35 cellular contexts compared by ENCODE assay signal in genomic region chr1:28415246-28415645, GRCh38. TPM values are rescaled to one million over a fixed set of nuclear protein-coding genes. Genes with fewer than 3 reads are reported as not detected.
DNase-seq lines count a peak whose midpoint lies in the region; ATAC-seq and TF ChIP-seq lines count a peak whose summit lies in the region.
"Had no signal": no experiment of that assay in that cellular context is flagged by ENCODE, and none has a peak within 500 bp of the region (broad histone marks: within the 10 kb centered on the region; RNA-seq: fewer than 3 reads in every experiment).

No MANE protein-coding gene starts in this region.

- H3K9ac ChIP-seq in BLaER1: no peak overlapping the region
- H3K9ac ChIP-seq in HUES64 (ENCODE audit: low read depth, low read length): no peak overlapping the region

- peaks cover 16% of the 10 kb centered on the region for H3K36me3 ChIP-seq in BLaER1
- peaks cover 8% of the 10 kb centered on the region; the same call in 1 of the 2 replicates for H3K36me3 ChIP-seq in HUES64 (ENCODE audit: insufficient read depth, low read length)
- H3K36me3 ChIP-seq in RWPE2 (ENCODE audit: low read depth): peaks cover 20% of the 10 kb centered on the region
- H3K36me3 ChIP-seq: Peyer's patch, thyroid gland, uterus had no signal

- no peaks in the 10 kb centered on the region for H3K36me3 Mint-ChIP-seq in HFFc6 (ENCODE audit: low read depth)
- H3K36me3 Mint-ChIP-seq: activated CD8-positive, alpha-beta memory T cell treated with anti-CD3 and anti-CD28 coated beads, Interleukin-2, amount 10 ng/mL, durations not matched to agents 7 days and 5 days had no signal

- H3K27ac ChIP-seq in BLaER1 (peak overlapping the region; percentile 69), HUES64 (ENCODE audit: low read depth, low read length) (peak overlapping the region; percentile 13), RWPE2 (ENCODE audit: poor library complexity, severe bottlenecking) (peak overlapping the region; percentile 84), foreskin keratinocyte (peak overlapping the region; percentile 91)
- H3K27ac ChIP-seq: ascending aorta, HL-60, Peyer's patch, psoas muscle, thyroid gland, uterus had no signal

- H3K27me3 Mint-ChIP-seq in HFFc6 (ENCODE audit: insufficient read depth): no peaks in the 10 kb centered on the region
- H3K27me3 Mint-ChIP-seq: activated B cell treated with CpG ODN at 0.5 μM for 24 hours; activated CD8-positive, alpha-beta memory T cell treated with anti-CD3 and anti-CD28 coated beads, Interleukin-2, amount 10 ng/mL, durations not matched to agents 7 days and 5 days; CD4-positive, alpha-beta T cell; stimulated activated naive CD8-positive, alpha-beta T cell treated with anti-CD3 and anti-CD28 coated beads, Interleukin-15, amount 100 ng/mL, for 72 hours had no signal

- H3K4me3 Mint-ChIP-seq in HFFc6: no peak overlapping the region
- H3K4me3 Mint-ChIP-seq: activated B cell treated with CpG ODN at 0.5 μM for 24 hours; activated CD8-positive, alpha-beta memory T cell treated with anti-CD3 and anti-CD28 coated beads, Interleukin-2, amount 10 ng/mL, durations not matched to agents 7 days and 5 days; CD4-positive, alpha-beta T cell; stimulated activated naive CD8-positive, alpha-beta T cell treated with anti-CD3 and anti-CD28 coated beads, Interleukin-15, amount 100 ng/mL, for 72 hours; T-helper 2 cell treated with Interferon-gamma antibody and Interleukin-4, amounts not matched to agents 5 μg/mL and 100 μg/mL, for 36 hours had no signal

- no peaks in the 10 kb centered on the region for H3K27me3 ChIP-seq in BLaER1
- no peaks in the 10 kb centered on the region for H3K27me3 ChIP-seq in HUES64 (ENCODE audit: insufficient read depth, low read length)
- no peaks in the 10 kb centered on the region for H3K27me3 ChIP-seq in RWPE2 (ENCODE audit: insufficient read depth, poor library complexity, severe bottlenecking)
- no peaks in the 10 kb centered on the region for H3K27me3 ChIP-seq in foreskin keratinocyte
- H3K27me3 ChIP-seq: ascending aorta, Peyer's patch, thyroid gland, uterus had no signal

- H3K27ac Mint-ChIP-seq in HFFc6: no peak overlapping the region
- H3K27ac Mint-ChIP-seq: activated B cell treated with CpG ODN at 0.5 μM for 24 hours; activated CD8-positive, alpha-beta memory T cell treated with anti-CD3 and anti-CD28 coated beads, Interleukin-2, amount 10 ng/mL, durations not matched to agents 7 days and 5 days; CD4-positive, alpha-beta T cell; stimulated activated naive CD8-positive, alpha-beta T cell treated with anti-CD3 and anti-CD28 coated beads, Interleukin-15, amount 100 ng/mL, for 72 hours; T-helper 2 cell treated with Interferon-gamma antibody and Interleukin-4, amounts not matched to agents 5 μg/mL and 100 μg/mL, for 36 hours had no signal

- WGBS in HUES64: 59% methylated on average over 2 of the region's 2 CpGs

- ATAC-seq in RWPE2 (ENCODE audit: low read depth) (no peak), foreskin keratinocyte (no peak), HG02678 (IDR thresholded peaks at IDR 0.05; ENCODE audit: unreplicated experiment) (no peak)
- ATAC-seq: activated CD8-positive, alpha-beta memory T cell treated with anti-CD3 and anti-CD28 coated beads, Interleukin-2, amount 10 ng/mL, durations not matched to agents 7 days and 5 days; psoas muscle; sciatic nerve; stimulated activated naive CD8-positive, alpha-beta T cell treated with anti-CD3 and anti-CD28 coated beads, Interleukin-15, amount 100 ng/mL, for 72 hours had no signal

- H3K4me1 ChIP-seq in BLaER1: peaks cover 59% of the 10 kb centered on the region
- peaks cover 28% of the 10 kb centered on the region; the same call in 1 of the 2 replicates for H3K4me1 ChIP-seq in HUES64 (ENCODE audit: insufficient read depth, low read length)
- peaks cover 21% of the 10 kb centered on the region for H3K4me1 ChIP-seq in RWPE2 (ENCODE audit: insufficient read depth, poor library complexity, severe bottlenecking)
- H3K4me1 ChIP-seq in foreskin keratinocyte: peaks cover 12% of the 10 kb centered on the region
- H3K4me1 ChIP-seq: ascending aorta, thyroid gland had no signal

- H3K9me3 Mint-ChIP-seq in HFFc6: no peaks in the 10 kb centered on the region
- H3K9me3 Mint-ChIP-seq: activated B cell treated with CpG ODN at 0.5 μM for 24 hours; CD4-positive, alpha-beta T cell; stimulated activated naive CD8-positive, alpha-beta T cell treated with anti-CD3 and anti-CD28 coated beads, Interleukin-15, amount 100 ng/mL, for 72 hours; T-helper 2 cell treated with Interferon-gamma antibody and Interleukin-4, amounts not matched to agents 5 μg/mL and 100 μg/mL, for 36 hours had no signal

- H3K4me3 ChIP-seq in BLaER1 (no peak overlapping the region), HUES64 (ENCODE audit: low read length) (no peak overlapping the region), RWPE2 (ENCODE audit: severe bottlenecking) (no peak overlapping the region)
- H3K4me3 ChIP-seq: ascending aorta, Peyer's patch, psoas muscle, thyroid gland, uterus had no signal

- H3K4me1 Mint-ChIP-seq in HFFc6 (ENCODE audit: low read depth): peaks cover 22% of the 10 kb centered on the region

- DNase-seq in RWPE2 (ENCODE audit: low spot score) (no peak), foreskin keratinocyte (no peak), activated T-cell treated with anti-CD3 and anti-CD28 coated beads for 4 hours (no peak), HFFc6 (no peak), kidney tubule cell (ENCODE audit: low spot score) (no peak)
- DNase-seq: activated B cell treated with CpG ODN at 0.5 μM for 24 hours; activated CD8-positive, alpha-beta memory T cell treated with anti-CD3 and anti-CD28 coated beads, Interleukin-2, amount 10 ng/mL, durations not matched to agents 7 days and 5 days; activated gamma-delta T cell treated with Interleukin-2 at 50 U/mL for 16 hours; activated T-cell treated with anti-CD3 and anti-CD28 coated beads, Interleukin-2, amount 50 U/mL, for 48 hours; CD4-positive, alpha-beta T cell; cortex of kidney; DMS79 treated with DMSO at 0.1 percent for 48 hours; effector memory CD4-positive, alpha-beta T cell; erythroblast; GF-D8; glutamatergic neuron; GOT3; kidney; NCI-H2029; NCI-H2227 treated with DMSO at 0.1 percent for 48 hours; NCI-H526 treated with DMSO at 0.1 percent for 48 hours; Peyer's patch; psoas muscle; SIG-M5; stimulated activated CD8-positive, alpha-beta memory T cell treated with anti-CD3 and anti-CD28 coated beads, Interleukin-4, amount 100 ng/mL, for 48 hours; stimulated activated naive CD8-positive, alpha-beta T cell treated with anti-CD3 and anti-CD28 coated beads, Interleukin-15, amount 100 ng/mL, for 72 hours; thyroid gland; uterus had no signal

- H3K9me3 ChIP-seq in BLaER1 (no peaks in the 10 kb centered on the region), HUES64 (ENCODE audit: insufficient read depth, low read depth, low read length) (no peaks in the 10 kb centered on the region), RWPE2 (ENCODE audit: severe bottlenecking) (no peaks in the 10 kb centered on the region)
- H3K9me3 ChIP-seq: ascending aorta, Peyer's patch, psoas muscle, thyroid gland, uterus had no signal

- no peaks in the 10 kb centered on the region for H4K20me1 ChIP-seq in BLaER1

- peak overlapping the region; percentile 74 for H3K4me2 ChIP-seq in BLaER1

- no peak for TF ChIP-seq CTCF in RWPE2 (IDR thresholded peaks at IDR 0.05; ENCODE audit: poor library complexity, severe bottlenecking)
- TF ChIP-seq CTCF in foreskin keratinocyte (conservative IDR thresholded peaks at IDR 0.05): no peak
- TF ChIP-seq CTCF in HFFc6 (IDR thresholded peaks at IDR 0.05): no peak

RNA-seq across cellular contexts. Expression of gene PHACTR4, which starts 45.7 kb away (rescaled TPM):
- polyA plus RNA-seq in HUES64 (2013, experiment 1 of 2): 33.2 TPM
- 36.9 TPM for polyA plus RNA-seq in HUES64 (2013, experiment 2 of 2)
- total RNA-seq in foreskin keratinocyte: 24.2 and 24.3 TPM in 2 replicates
- polyA plus RNA-seq in foreskin keratinocyte: 12.1 and 13.1 TPM in 2 replicates
- total RNA-seq in HFFc6 (2021; fragmentation: NEBNext Ultra II Directional; extraction: Animal tissue kit (Norgen Biotek cat#: 25700)): 10 to 100 TPM; 19.9 to 24.4 (median 23.8) TPM

Comparison
In these comparisons a context has a peak if more than half of its experiments do, and no peak if none do; other contexts are left out.
1. H3K27ac ChIP-seq: peak in every context shown above with its lines; median percentile 91 in foreskin keratinocyte; 84 in RWPE2; 69 in BLaER1; 13 in HUES64.